8 cellular contexts compared by ENCODE assay signal in the genomic region with DNA sequence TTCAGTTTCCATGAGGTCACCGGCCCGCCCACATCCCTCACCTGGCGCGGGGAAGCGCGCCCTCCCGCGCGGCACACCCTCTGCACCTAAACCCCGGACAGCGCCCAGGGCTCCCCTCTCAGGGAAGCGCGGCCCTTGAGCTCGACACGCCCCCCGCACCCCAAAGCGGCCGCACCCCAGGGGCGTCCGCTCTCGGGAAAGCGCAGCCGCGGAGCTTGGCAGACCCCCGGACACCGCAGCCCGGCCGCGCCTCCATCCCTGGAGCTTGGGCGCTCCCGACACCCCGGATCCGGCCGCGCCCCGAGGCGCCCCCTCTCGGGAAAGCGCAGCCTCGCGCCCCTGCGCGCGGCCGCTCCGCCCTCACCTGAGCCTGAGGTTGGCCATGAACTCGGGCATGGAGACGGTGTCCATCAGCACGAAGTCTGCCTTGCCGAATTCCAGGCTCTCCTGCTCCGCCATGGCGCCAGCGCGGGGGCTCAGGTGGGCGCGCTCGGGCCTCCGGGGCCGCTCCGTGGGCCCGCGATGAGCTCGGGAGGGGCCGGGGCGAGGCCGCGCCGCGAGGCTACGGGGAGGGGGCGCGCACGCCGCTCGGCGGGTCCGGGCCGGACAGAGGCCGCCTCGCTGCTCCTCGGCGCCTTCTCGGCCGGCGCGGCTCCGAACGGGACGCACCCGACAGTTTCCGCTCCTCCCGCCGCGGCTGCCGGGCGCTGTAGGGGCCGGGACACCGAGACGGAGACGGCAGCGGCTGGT. TPM values are rescaled to one million over a fixed set of nuclear protein-coding genes. Genes with fewer than 3 reads are reported as not detected.
DNase-seq lines count a peak whose midpoint lies in the region; ATAC-seq and TF ChIP-seq lines count a peak whose summit lies in the region.

A gene (minus strand): TSS at position 711 of the 750 bp plus-strand sequence. CDS start 252 bp downstream, at position 459.

- DNase-seq in PC-3 (peak; percentile 65), activated gamma-delta T cell (lab: John Stamatoyannopoulos, UW) (peak; percentile 48), glutamatergic neuron (peak; percentile 44), thyroid gland (peak; percentile 85)

- H2AFZ ChIP-seq in ACC112 (ENCODE audit: low read length, unreplicated experiment), result peak within 1 kb of the TSS; percentile 99
- peak within 1 kb of the TSS; percentile 99 for H2AFZ ChIP-seq in PC-3 (ENCODE audit: low read length)
- H2AFZ ChIP-seq in parathyroid adenoma, result peak within 1 kb of the TSS; percentile 97

- H3K36me3 Mint-ChIP-seq in glutamatergic neuron (ENCODE audit: unreplicated experiment), result no peaks in the 10 kb centered on the region

- CTCF ChIA-PET in PC-3 (lab: Charles Lee), result interaction anchor here (0.6 to 2.9 kb wide), 6 partner anchors 22 to 94 kb away, joined by 4 to 31 read pairs (median 6); no protein-coding TSS in a partner anchor

- POLR2A ChIA-PET in PC-3 (lab: Charles Lee; ENCODE audit: unreplicated experiment), result interaction anchor here (0.9 to 1.1 kb wide), 2 partner anchors 36 to 93 kb away, joined by 3 to 4 read pairs; no protein-coding TSS in a partner anchor

- peak within 1 kb of the TSS; percentile 97 for H3K4me3 Mint-ChIP-seq in glutamatergic neuron (ENCODE audit: unreplicated experiment)

- H4K20me1 ChIP-seq in PC-3 (ENCODE audit: low read length), result no peaks in the 10 kb centered on the region

- H3K36me3 ChIP-seq in ACC112 (ENCODE audit: insufficient read depth, low read length) (no peaks in the 10 kb centered on the region), PC-3 (ENCODE audit: low read depth, low read length) (no peaks in the 10 kb centered on the region), parathyroid adenoma (ENCODE audit: control insufficient read depth, insufficient read depth, low read length) (no peaks in the 10 kb centered on the region), thyroid gland (no peaks in the 10 kb centered on the region)

- H3K9me3 ChIP-seq in PC-3 (ENCODE audit: low read length), result no peaks in the 10 kb centered on the region
- no peaks in the 10 kb centered on the region for H3K9me3 ChIP-seq in parathyroid adenoma (ENCODE audit: control insufficient read depth, low read length)
- H3K9me3 ChIP-seq in thyroid gland, result no peaks in the 10 kb centered on the region

- peaks cover 3% of the 10 kb centered on the region for H3K27me3 Mint-ChIP-seq in glutamatergic neuron (ENCODE audit: unreplicated experiment)

- peak; percentile 58 for ATAC-seq in GM18868 (IDR thresholded peaks at IDR 0.05; ENCODE audit: unreplicated experiment)
- ATAC-seq in HG03108 (IDR thresholded peaks at IDR 0.05; ENCODE audit: unreplicated experiment), result peak; percentile 50
- peak; percentile 57 for ATAC-seq in PC-3

- H3K27ac Mint-ChIP-seq in glutamatergic neuron (ENCODE audit: unreplicated experiment), result no peak within 1 kb of the TSS

- TF ChIP-seq POLR2A in thyroid gland (IDR thresholded peaks at IDR 0.05), result peak; percentile 83 to 97

- H3K4me2 ChIP-seq in PC-3 (ENCODE audit: low read length) (peak within 1 kb of the TSS; percentile 95), parathyroid adenoma (ENCODE audit: low read length) (peak within 1 kb of the TSS; percentile 88)

- H3K9me2 ChIP-seq in PC-3 (replicated peaks; ENCODE audit: low read length), result no peaks in the 10 kb centered on the region

- H3K27ac ChIP-seq in ACC112 (ENCODE audit: low read depth, low read length), result no peak within 1 kb of the TSS
- peak within 1 kb of the TSS; percentile 31 for H3K27ac ChIP-seq in PC-3 (ENCODE audit: low read length)
- H3K27ac ChIP-seq in parathyroid adenoma, result peak within 1 kb of the TSS; percentile 93
- peak within 1 kb of the TSS; percentile 95 to 99 (median 97) for H3K27ac ChIP-seq in thyroid gland

- H3K79me2 ChIP-seq in ACC112 (ENCODE audit: control insufficient read depth, insufficient read depth, low read length, unreplicated experiment) (no peaks in the 10 kb centered on the region), PC-3 (ENCODE audit: low read length) (peaks cover 30% of the 10 kb centered on the region), parathyroid adenoma (peaks cover 9% of the 10 kb centered on the region)

- H3K9ac ChIP-seq in PC-3 (ENCODE audit: low read length) (peak within 1 kb of the TSS; percentile 49), parathyroid adenoma (peak within 1 kb of the TSS; percentile 87)

- 2% methylated on average over 9 of the region's 101 CpGs; no CpG with 5 or more reads in 1 of the 2 donors for WGBS in thyroid gland, 2 donors

- no TSS peak for BruUV-seq in PC-3 (replicated peaks; lab: Mats Ljungman, UMichigan)

- H3K4me1 ChIP-seq in ACC112 (ENCODE audit: control insufficient read depth, insufficient read depth, low read length, unreplicated experiment) (peaks cover 27% of the 10 kb centered on the region), PC-3 (ENCODE audit: insufficient read depth, low read length) (peaks cover 16% of the 10 kb centered on the region), parathyroid adenoma (no peaks in the 10 kb centered on the region), thyroid gland (peaks cover 4 to 31% of the 10 kb centered on the region in 2 donors)

- intact Hi-C loops in PC-3 (cut with micrococcal nuclease), result loop anchor here (1.0 to 2.0 kb wide), 5 partner anchors 34 to 93 kb away; no protein-coding TSS in a partner anchor
- intact Hi-C loops in thyroid gland (cut with DNase I), result loop anchor here (2.0 to 10.0 kb wide), 3 partner anchors 54 to 92 kb away; no protein-coding TSS in a partner anchor

- no peaks in the 10 kb centered on the region for H3F3A ChIP-seq in PC-3 (ENCODE audit: low read length, unreplicated experiment)

- H3K4me3 ChIP-seq in ACC112 (ENCODE audit: low read depth, low read length), result peak within 1 kb of the TSS; percentile 95
- peak within 1 kb of the TSS; percentile 82 for H3K4me3 ChIP-seq in PC-3 (ENCODE audit: low read length)
- peak within 1 kb of the TSS; percentile 62 for H3K4me3 ChIP-seq in parathyroid adenoma (ENCODE audit: low read depth, low read length)
- peak within 1 kb of the TSS; percentile 63 to 93 (median 85) for H3K4me3 ChIP-seq in thyroid gland (replicated peaks in 1 of 3)

- no peaks in the 10 kb centered on the region for H3K27me3 ChIP-seq in ACC112 (ENCODE audit: insufficient read depth, low read length)
- no peaks in the 10 kb centered on the region for H3K27me3 ChIP-seq in PC-3 (ENCODE audit: low read length)
- H3K27me3 ChIP-seq in parathyroid adenoma (ENCODE audit: control insufficient read depth, insufficient read depth, low read length), result no peaks in the 10 kb centered on the region
- H3K27me3 ChIP-seq in thyroid gland, result no peaks in the 10 kb centered on the region

- peaks cover 9% of the 10 kb centered on the region for H3K4me1 Mint-ChIP-seq in glutamatergic neuron (ENCODE audit: low read depth, unreplicated experiment)

- peaks cover 11% of the 10 kb centered on the region for H3K9me3 Mint-ChIP-seq in glutamatergic neuron (ENCODE audit: unreplicated experiment)

- peak; percentile 56 for TF ChIP-seq CTCF in PC-3 (conservative IDR thresholded peaks at IDR 0.05; ENCODE audit: low read depth, low read length)
- TF ChIP-seq CTCF in glutamatergic neuron (IDR thresholded peaks at IDR 0.05; ENCODE audit: partially characterized antibody, unreplicated experiment), result peak; percentile 27
- peak; percentile 64 for TF ChIP-seq CTCF in parathyroid adenoma (IDR thresholded peaks at IDR 0.05)
- peak in 4 of 6 experiments; percentile 29 to 51 (median 37) for TF ChIP-seq CTCF in thyroid gland (IDR thresholded peaks at IDR 0.05)

RNA-seq across cellular contexts. Expression of the gene that starts here (rescaled TPM):
- total RNA-seq in PC-3 (2014; rRNA removed) (23.5 and 27.2 TPM in 2 replicates), glutamatergic neuron (ENCODE audit: unreplicated experiment) (5.3 TPM), thyroid gland (100 to 1,000 TPM in 2 of 4 donors, 10 to 100 TPM in 2; 91.9 to 143 (median 97.8) TPM)
